In genomic region chr16:31330553-31330890, GRCh38 we compare ENCODE assay signal across 18 cellular contexts. TPM values are rescaled to one million over a fixed set of nuclear protein-coding genes. Genes with fewer than 3 reads are reported as not detected.
DNase-seq lines count a peak whose midpoint lies in the region; ATAC-seq, FAIRE-seq and TF ChIP-seq lines count a peak whose summit lies in the region.
"Had no signal": no experiment of that assay in that cellular context is flagged by ENCODE, and none has a peak within 500 bp of the region (broad histone marks: within the 10 kb centered on the region; RNA-seq: fewer than 3 reads in every experiment).

No MANE protein-coding gene starts in this region.

- no peak for ATAC-seq in GM21447 (IDR thresholded peaks at IDR 0.05; ENCODE audit: unreplicated experiment)
- ATAC-seq: esophagus mucosa, heart left ventricle, left colon had no signal

- H3K27ac Mint-ChIP-seq in activated T-cell treated with anti-CD3 and anti-CD28 coated beads, Interleukin-2, amount 50 U/mL, for 24 hours, result no peak overlapping the region
- H3K27ac Mint-ChIP-seq in IgD-negative memory B cell (peak overlapping the region in 1 of 3 donors; percentile 84), neural progenitor cell (no peak overlapping the region)

- H3K4me1 ChIP-seq in H1 (replicated peaks in 1 of 4; ENCODE audit: control insufficient read depth in 3 of 4, insufficient read depth in 4 of 4, low read length in 3 of 4), result peaks cover 0 to 25% (median 9%) of the 10 kb centered on the region in 4 experiments; a peak in 5 of 7 replicates
- H3K4me1 ChIP-seq in neural progenitor cell, result no peaks in the 10 kb centered on the region
- H3K4me1 ChIP-seq: ascending aorta, colonic mucosa had no signal

- no peak overlapping the region; the same call in 1 of the 2 replicates for H2BK15ac ChIP-seq in H1 (ENCODE audit: low read length)

- TF ChIP-seq RAD21 in H1 (IDR thresholded peaks at IDR 0.05 in 1 of 2, conservative IDR thresholded peaks at IDR 0.05 in 1 of 2; ENCODE audit: low read depth in 2 of 2, low read length in 2 of 2), result no peak

- no peaks in the 10 kb centered on the region for H3K36me3 Mint-ChIP-seq in activated T-cell treated with anti-CD3 and anti-CD28 coated beads, Interleukin-2, amount 50 U/mL, for 24 hours (ENCODE audit: low read depth)
- peaks cover 17% of the 10 kb centered on the region for H3K36me3 Mint-ChIP-seq in IgD-negative memory B cell
- no peaks in the 10 kb centered on the region for H3K36me3 Mint-ChIP-seq in neural progenitor cell

- peaks cover 4% of the 10 kb centered on the region for H3F3A ChIP-seq in neural progenitor cell (ENCODE audit: low read depth)

- H4K20me1 ChIP-seq in H1 (replicated peaks in 1 of 2; ENCODE audit: control insufficient read depth in 1 of 2, insufficient read depth in 2 of 2, low read length in 2 of 2) (peaks cover 0 to 10% of the 10 kb centered on the region in 2 experiments), neural progenitor cell (ENCODE audit: low read depth) (no peaks in the 10 kb centered on the region)

- H3K4me3 Mint-ChIP-seq in activated T-cell treated with anti-CD3 and anti-CD28 coated beads, Interleukin-2, amount 50 U/mL, for 24 hours, result peak overlapping the region; percentile 74
- H3K4me3 Mint-ChIP-seq in IgD-negative memory B cell (peak overlapping the region in 3 of 4 donors; percentile 75 to 81 (median 80)), neural progenitor cell (peak overlapping the region; percentile 23)

- WGBS in H1 (ENCODE audit: extremely low coverage in 1 of 2, insufficient coverage in 1 of 2, insufficient read length in 1 of 2, insufficient replicate concordance in 2 of 2, low coverage in 1 of 2, low lambda C conversion rate in 2 of 2, missing lambda C conversion rate in 1 of 2), 2 experiments, result 53% methylated on average over 8 of the region's 8 CpGs; no CpG with 5 or more reads in 1 of the 2 experiments

- no peak overlapping the region for H2BK120ac ChIP-seq in H1 (replicated peaks; ENCODE audit: low read depth, low read length)

- DNase-seq in activated T-cell treated with anti-CD3 and anti-CD28 coated beads, Interleukin-2, amount 50 U/mL, for 24 hours, result no peak
- no peak for DNase-seq in activated T-cell treated with anti-CD3 and anti-CD28 coated beads for 4 hours
- no peak for DNase-seq in H1 (ENCODE audit: low read depth in 1 of 2, low spot score in 2 of 2)
- no peak for DNase-seq in neural progenitor cell (ENCODE audit: low spot score)
- DNase-seq in ureter (ENCODE audit: low spot score), result no peak
- DNase-seq in amniotic stem cell (lab: John Stamatoyannopoulos, UW), result no peak
- DNase-seq: ACHN, colonic mucosa, heart left ventricle, Karpas-422, left colon, NCI-H1694 treated with DMSO at 0.1 percent for 48 hours, NCI-H510A had no signal

- H4K91ac ChIP-seq in H1 (replicated peaks; ENCODE audit: insufficient read length, low read length), result no peak overlapping the region

- POLR2A ChIA-PET in H1 (lab: Charles Lee; ENCODE audit: partially characterized antibody), result interaction anchor here (0.6 to 2.3 kb wide), 7 partner anchors 83 to 138 kb away, joined by 3 to 8 read pairs (median 5); partner anchors contain the start of gene PYCARD

- peak overlapping the region in 1 of 4 experiments; percentile 66; a peak in 2 of 8 replicates for H3K4me3 ChIP-seq in H1 (ENCODE audit: extremely low read depth in 1 of 4, insufficient read depth in 2 of 4, low read depth in 3 of 4, low read length in 4 of 4)
- no peak overlapping the region for H3K4me3 ChIP-seq in neural progenitor cell

- peaks cover 24% of the 10 kb centered on the region for H3K27me3 Mint-ChIP-seq in activated T-cell treated with anti-CD3 and anti-CD28 coated beads, Interleukin-2, amount 50 U/mL, for 24 hours
- H3K27me3 Mint-ChIP-seq in IgD-negative memory B cell, result peaks cover 2% of the 10 kb centered on the region
- peaks cover 46% of the 10 kb centered on the region for H3K27me3 Mint-ChIP-seq in neural progenitor cell (ENCODE audit: insufficient read depth, low read depth)

- H3K18ac ChIP-seq in H1 (ENCODE audit: extremely low read depth, low read length), result no peak overlapping the region

- H3K9ac ChIP-seq in H1 (replicated peaks in 1 of 4; ENCODE audit: extremely low read depth in 1 of 4, low read depth in 3 of 4, low read length in 3 of 4) (no peak overlapping the region), neural progenitor cell (no peak overlapping the region)

- no peak overlapping the region for H4K5ac ChIP-seq in H1 (ENCODE audit: insufficient read length, low read depth, low read length)

- no peak overlapping the region for H3K27ac ChIP-seq in H1 (ENCODE audit: low read depth, low read length)
- H3K27ac ChIP-seq in neural progenitor cell, result no peak overlapping the region
- H3K27ac ChIP-seq: ascending aorta, colonic mucosa, heart left ventricle, HL-60 had no signal

- H3K27me3 ChIP-seq in H1 (replicated peaks in 1 of 4; ENCODE audit: control insufficient read depth in 3 of 4, extremely low read depth in 1 of 4, insufficient read depth in 3 of 4, low read length in 3 of 4) (peaks cover 4 to 33% (median 27%) of the 10 kb centered on the region in 4 experiments), neural progenitor cell (peaks cover 46% of the 10 kb centered on the region)
- H3K27me3 ChIP-seq: ascending aorta had no signal

- H3K9me3 ChIP-seq in H1 (ENCODE audit: insufficient read depth in 2 of 2, low read depth in 1 of 2, low read length in 1 of 2) (no peaks in the 10 kb centered on the region), neural progenitor cell (ENCODE audit: low read depth) (no peaks in the 10 kb centered on the region)
- H3K9me3 ChIP-seq: ascending aorta, colonic mucosa had no signal

- peaks cover 10% of the 10 kb centered on the region for H3K23me2 ChIP-seq in H1 (ENCODE audit: low read depth, low read length)

- H3K79me2 ChIP-seq in H1 (ENCODE audit: control insufficient read depth in 1 of 2, insufficient read depth in 2 of 2, low read length in 2 of 2) (no peaks in the 10 kb centered on the region), neural progenitor cell (ENCODE audit: low read depth) (no peaks in the 10 kb centered on the region)

- no peak for TF ChIP-seq EP300 in H1 (IDR thresholded peaks at IDR 0.05; ENCODE audit: borderline replicate concordance in 1 of 2, low read depth in 2 of 2, low read length in 2 of 2)

- H2AFZ ChIP-seq in H1 (ENCODE audit: low read length) (no peak overlapping the region), neural progenitor cell (replicated peaks) (peak overlapping the region; percentile 22)

- no peak overlapping the region for H3K14ac ChIP-seq in H1 (ENCODE audit: insufficient read length)

- no peaks in the 10 kb centered on the region for H3K9me3 Mint-ChIP-seq in activated T-cell treated with anti-CD3 and anti-CD28 coated beads, Interleukin-2, amount 50 U/mL, for 24 hours
- no peaks in the 10 kb centered on the region for H3K9me3 Mint-ChIP-seq in IgD-negative memory B cell
- peaks cover 9% of the 10 kb centered on the region for H3K9me3 Mint-ChIP-seq in neural progenitor cell

- H3K36me3 ChIP-seq in H1 (ENCODE audit: control insufficient read depth in 2 of 4, insufficient read depth in 4 of 4, low read length in 3 of 4) (no peaks in the 10 kb centered on the region), neural progenitor cell (no peaks in the 10 kb centered on the region)
- H3K36me3 ChIP-seq: ascending aorta, colonic mucosa had no signal

- H2AK5ac ChIP-seq in H1 (ENCODE audit: low read depth, low read length), result no peak overlapping the region

- no peak for TF ChIP-seq POLR2A in H1 (IDR thresholded peaks at IDR 0.05; ENCODE audit: control extremely low read depth in 1 of 2, low read depth in 2 of 2, low read length in 2 of 2)

- no peak overlapping the region for H2BK5ac ChIP-seq in H1 (ENCODE audit: low read depth, low read length)

- no peak overlapping the region for H3K4ac ChIP-seq in H1 (replicated peaks; ENCODE audit: insufficient read length, low read depth, low read length)

- H2BK12ac ChIP-seq in H1 (ENCODE audit: low read depth, low read length), result 0 out of 2 replicates have a peak overlapping the region, but pooled peaks have one; percentile 60

- no peak overlapping the region for H3K56ac ChIP-seq in H1 (replicated peaks; ENCODE audit: insufficient read length, low read depth, low read length)

- H3K4me2 ChIP-seq in H1 (ENCODE audit: insufficient read depth in 1 of 2, low read depth in 2 of 2, low read length in 2 of 2) (peak overlapping the region; percentile 62 to 85; a peak in 3 of 4 replicates), neural progenitor cell (no peak overlapping the region)

- TF ChIP-seq CTCF in H1 (IDR thresholded peaks at IDR 0.05; ENCODE audit: control extremely low read depth in 1 of 3, insufficient read depth in 1 of 3, low read depth in 1 of 3, low read length in 3 of 3) (no peak), neural progenitor cell (IDR thresholded peaks at IDR 0.05) (no peak)

- CTCF ChIA-PET in H1 (lab: Charles Lee; ENCODE audit: partially characterized antibody), result interaction anchor here (1.0 to 1.4 kb wide), 6 partner anchors 16 to 129 kb away, joined by 3 to 5 read pairs (median 4); no protein-coding TSS in a partner anchor

- peaks cover 12% of the 10 kb centered on the region for H3K4me1 Mint-ChIP-seq in activated T-cell treated with anti-CD3 and anti-CD28 coated beads, Interleukin-2, amount 50 U/mL, for 24 hours (ENCODE audit: low read depth)
- H3K4me1 Mint-ChIP-seq in IgD-negative memory B cell (peaks cover 0 to 8% (median 7%) of the 10 kb centered on the region in 3 donors), neural progenitor cell (no peaks in the 10 kb centered on the region)

- no peak overlapping the region for H2BK20ac ChIP-seq in H1 (ENCODE audit: low read length)

- H4K8ac ChIP-seq in H1 (ENCODE audit: extremely low read depth, insufficient read depth, low read length), result no peak overlapping the region

- no peak overlapping the region for H3K23ac ChIP-seq in H1 (ENCODE audit: insufficient read length)

- no peaks in the 10 kb centered on the region; the same call in 1 of the 2 replicates for H3K79me1 ChIP-seq in H1 (ENCODE audit: low read depth, low read length)

- no peak for FAIRE-seq in H1 (lab: Jason Lieb, UNC)

TF ChIP-seq in H1, 55 proteins besides CTCF, POLR2A, EP300 and RAD21 (continues in another document):
- TF ChIP-seq POU5F1 (IDR thresholded peaks at IDR 0.05; ENCODE audit: low read depth, low read length) (no peak), BRCA1 (IDR thresholded peaks at IDR 0.05; ENCODE audit: low read depth, low read length) (no peak), CHD2 (IDR thresholded peaks at IDR 0.05; ENCODE audit: low read length) (no peak)

RNA-seq across cellular contexts. Expression of gene ITGAX, which starts 24.5 kb away (rescaled TPM):
- 6.2 TPM for polyA plus RNA-seq in IgD-negative memory B cell
- total RNA-seq in H1 (2021; fragmentation: NEBNext Ultra II Directional; extraction: Animal tissue kit (Norgen Biotek cat#: 25700)), result not detected in 2 replicates
- polyA plus RNA-seq in H1 (2011; rRNA removed), result 0.13 and 0.30 TPM in 2 replicates
- 0.09 TPM for polyA plus RNA-seq in H1 (2011; cell fraction: cytosol; rRNA removed)
- polyA plus RNA-seq in H1 (2011; cell fraction: nucleus; rRNA removed), result 0.30 TPM
- 0.14 to 0.74 TPM (median 0.30 TPM) in 4 replicates for polyA plus RNA-seq in H1 (2012, experiment 1 of 2)
- 0.12 TPM for polyA plus RNA-seq in H1 (2012, experiment 2 of 2)
- polyA plus RNA-seq in H1 (2013, experiment 1 of 2), result 0.14 TPM
- polyA plus RNA-seq in H1 (2013, experiment 2 of 2), result 0.11 TPM
- 0.46 TPM in 1 of 2 replicates, not detected in the other for polyA minus RNA-seq in H1 (2011; rRNA and poly(A)+ RNA removed)
- 0.59 TPM for polyA minus RNA-seq in H1 (2011; cell fraction: cytosol; rRNA and poly(A)+ RNA removed)
- 0.30 TPM for polyA minus RNA-seq in H1 (2011; cell fraction: nucleus; rRNA and poly(A)+ RNA removed)
- not detected in 2 replicates for total RNA-seq in neural progenitor cell (ENCODE audit: low replicate concordance)
- total RNA-seq in ureter, result 9.6 TPM

Comparison
In these comparisons a context has a peak if more than half of its experiments do, and no peak if none do; other contexts are left out.
1. H3K4me3 Mint-ChIP-seq: peak in every context shown above with its lines; median percentile 80 in IgD-negative memory B cell; 74 in activated T-cell treated with anti-CD3 and anti-CD28 coated beads, Interleukin-2, amount 50 U/mL, for 24 hours; 23 in neural progenitor cell.
2. RNA of gene ITGAX, which starts 24.5 kb away (total RNA-seq): 9.6 TPM in ureter (single experiment); not detected in H1 and not detected in neural progenitor cell; every median in the first group is over 10 times any median in the second.